In the genomic region with DNA sequence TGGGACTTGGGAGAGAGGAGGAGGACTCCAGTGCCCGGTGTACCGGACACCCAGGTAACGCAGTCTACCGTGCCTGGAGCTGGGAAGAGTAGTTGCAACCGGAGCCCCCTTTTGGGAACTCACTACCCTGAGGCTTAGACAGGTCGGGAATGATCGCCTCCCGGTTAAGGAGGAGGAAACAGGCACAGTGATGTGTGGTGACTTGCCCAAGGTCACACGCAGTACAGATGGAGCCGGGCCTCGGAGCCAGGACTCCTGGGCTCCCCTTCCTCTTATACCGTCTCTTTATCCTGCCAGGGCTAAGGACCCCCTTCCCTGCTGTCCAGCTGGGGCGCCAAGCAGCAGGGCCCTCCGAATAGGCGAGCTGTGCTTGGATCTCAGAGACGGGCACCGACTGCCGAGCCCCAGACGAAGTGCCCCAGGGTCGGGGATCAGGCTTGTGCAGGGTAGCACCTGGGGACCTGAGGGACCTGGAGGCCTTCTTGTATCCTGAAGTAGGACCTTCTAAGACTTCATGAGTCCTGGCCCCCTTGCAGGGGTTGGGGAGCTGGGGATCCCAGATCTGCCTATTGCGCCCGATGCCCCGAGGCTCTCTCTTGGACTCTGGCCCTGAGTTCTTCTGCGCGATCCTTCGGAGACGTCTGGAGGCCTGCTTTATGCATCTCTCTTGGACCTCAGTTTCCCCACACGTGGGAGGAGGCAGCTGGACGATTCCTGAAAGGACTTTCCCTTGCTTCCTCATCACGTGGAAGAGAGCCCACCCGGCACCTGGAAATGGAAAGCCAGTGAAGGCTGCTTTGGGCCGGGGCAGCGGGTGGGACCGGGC, we compare ENCODE assay signal across 10 cellular contexts. TPM values are rescaled to one million over a fixed set of nuclear protein-coding genes. Genes with fewer than 3 reads are reported as not detected.
DNase-seq lines count a peak whose midpoint lies in the region; ATAC-seq and TF ChIP-seq lines count a peak whose summit lies in the region.
"Had no signal": no experiment of that assay in that cellular context is flagged by ENCODE, and none has a peak within 500 bp of the region (broad histone marks: within the 10 kb centered on the region; RNA-seq: fewer than 3 reads in every experiment).

No MANE protein-coding gene starts in this region.

- no peaks in the 10 kb centered on the region for H3K79me2 ChIP-seq in OCI-LY3 (ENCODE audit: low read length)

- ATAC-seq in HG02642 (IDR thresholded peaks at IDR 0.05; ENCODE audit: poor library complexity, unreplicated experiment) (no peak), GM21717 (IDR thresholded peaks at IDR 0.05; ENCODE audit: unreplicated experiment) (no peak)

- TF ChIP-seq CTCF in OCI-LY3 (IDR thresholded peaks at IDR 0.05; ENCODE audit: low read depth, low read length) (no peak), epithelial cell of proximal tubule (conservative IDR thresholded peaks at IDR 0.05; ENCODE audit: low read depth, low read length) (no peak), progenitor cell of endocrine pancreas (IDR thresholded peaks at IDR 0.05; ENCODE audit: unreplicated experiment) (no peak)

- H3K4me1 Mint-ChIP-seq in progenitor cell of endocrine pancreas (ENCODE audit: low read depth), result peaks cover 29% of the 10 kb centered on the region

- H3K27me3 Mint-ChIP-seq in progenitor cell of endocrine pancreas, result peaks cover 72% of the 10 kb centered on the region

- H3K4me3 ChIP-seq in GM08714 (ENCODE audit: low read length) (peak overlapping the region; percentile 22), OCI-LY3 (ENCODE audit: low read length) (no peak overlapping the region), epithelial cell of proximal tubule (ENCODE audit: low read depth, low read length) (peak overlapping the region; percentile 57)

- H2AFZ ChIP-seq in OCI-LY3 (ENCODE audit: low read depth, low read length), result no peak overlapping the region

- H3K9me3 ChIP-seq in OCI-LY3 (ENCODE audit: insufficient read depth, low read length), result no peaks in the 10 kb centered on the region

- no peaks in the 10 kb centered on the region for H3K9me3 Mint-ChIP-seq in progenitor cell of endocrine pancreas (ENCODE audit: low read depth)

- H3K27ac Mint-ChIP-seq in progenitor cell of endocrine pancreas, result no peak overlapping the region

- H3K4me3 Mint-ChIP-seq in progenitor cell of endocrine pancreas (ENCODE audit: low read depth), result peak overlapping the region; percentile 79

- H3K36me3 Mint-ChIP-seq in progenitor cell of endocrine pancreas (ENCODE audit: insufficient read depth), result no peaks in the 10 kb centered on the region

- H3K36me3 ChIP-seq in OCI-LY3 (replicated peaks; ENCODE audit: low read depth, low read length), result no peaks in the 10 kb centered on the region

- H3K27ac ChIP-seq in OCI-LY3 (ENCODE audit: low read length), result no peak overlapping the region

- no peak for DNase-seq in epithelial cell of proximal tubule (ENCODE audit: low read depth)
- DNase-seq in progenitor cell of endocrine pancreas (ENCODE audit: low spot score, unreplicated experiment), result no peak
- DNase-seq in NCI-H2196 treated with DMSO at 0.1 percent for 48 hours (lab: John Stamatoyannopoulos, UW; ENCODE audit: unreplicated experiment), result no peak
- no peak for DNase-seq in activated naive CD4-positive, alpha-beta T cell treated with Interleukin-2 at 50 U/mL for 16 hours
- DNase-seq: activated effector memory CD4-positive, alpha-beta T cell treated with Interleukin-2 at 50 U/mL for 16 hours had no signal

- H3K9ac ChIP-seq in OCI-LY3 (ENCODE audit: low read length), result no peak overlapping the region

- H4K20me1 ChIP-seq in OCI-LY3 (ENCODE audit: insufficient read depth, low read length), result no peaks in the 10 kb centered on the region

- 0 out of 2 replicates have a peak, but pooled peaks cover 3% of the 10 kb centered on the region for H3K27me3 ChIP-seq in OCI-LY3 (ENCODE audit: low read depth, low read length)

- H3K4me1 ChIP-seq in OCI-LY3 (ENCODE audit: low read length), result peaks cover 8% of the 10 kb centered on the region

- 0 out of 2 replicates have a peak overlapping the region, but pooled peaks have one; percentile 49 for H3K4me2 ChIP-seq in OCI-LY3 (ENCODE audit: low read length)

RNA-seq across cellular contexts. Expression of gene CYP26A1, which starts 0.8 kb away (rescaled TPM):
- total RNA-seq in epithelial cell of proximal tubule, result not detected in 2 replicates
- total RNA-seq in progenitor cell of endocrine pancreas, result 1.8 and 3.4 TPM in 2 replicates
- total RNA-seq: NCI-H460 had no signal

RNA-seq across cellular contexts. Expression of gene CYP26C1, which starts 12.3 kb away (rescaled TPM):
- 0.06 and 0.43 TPM in 2 replicates for total RNA-seq in epithelial cell of proximal tubule
- 0.26 and 0.29 TPM in 2 replicates for total RNA-seq in progenitor cell of endocrine pancreas
